Comparison of ENCODE assay signal across 21 cellular contexts in the genomic region with DNA sequence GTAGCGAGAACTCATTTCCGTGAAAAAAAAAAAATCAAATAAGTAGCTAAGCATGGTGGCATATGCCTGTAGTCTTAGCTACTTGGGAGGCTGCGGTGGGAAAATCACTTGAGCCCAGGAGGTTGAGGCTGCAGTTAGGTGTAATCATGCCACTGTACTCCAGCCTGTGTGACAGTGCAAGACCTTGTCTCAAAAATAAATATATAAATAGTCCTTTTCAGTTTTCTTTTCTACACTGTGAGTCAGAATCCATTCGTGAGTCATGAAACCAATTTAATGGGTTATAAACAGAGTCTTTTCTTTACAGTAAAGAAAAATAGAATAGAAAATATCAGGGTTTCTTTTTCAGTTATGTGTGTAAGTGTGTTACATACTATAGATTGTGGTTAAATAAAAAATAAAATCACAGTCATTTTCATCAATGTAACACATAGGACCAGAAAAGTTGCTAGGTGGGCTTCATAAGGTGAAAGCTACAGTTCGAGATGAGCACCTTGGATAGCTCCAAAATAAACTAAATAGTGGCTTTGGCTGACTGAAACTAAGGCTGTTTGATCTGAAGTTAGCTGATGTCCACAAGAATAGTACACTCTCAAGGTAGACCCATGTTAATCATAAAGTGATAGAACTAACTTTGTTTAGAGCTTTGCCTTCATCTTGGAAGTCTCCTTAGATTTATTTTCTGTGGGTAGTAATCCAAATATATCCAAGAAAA.
DNase-seq lines count a peak whose midpoint lies in the region; ATAC-seq and TF ChIP-seq lines count a peak whose summit lies in the region.
"Had no signal": no experiment of that assay in that cellular context is flagged by ENCODE, and none has a peak within 500 bp of the region (broad histone marks: within the 10 kb centered on the region; RNA-seq: fewer than 3 reads in every experiment).

No MANE protein-coding gene starts in this region.

- no peak overlapping the region for H3K4me3 Mint-ChIP-seq in activated CD4-positive, alpha-beta T cell treated with anti-CD3 and anti-CD28 coated beads for 36 hours
- H3K4me3 Mint-ChIP-seq in activated CD4-positive, alpha-beta T cell treated with anti-CD3 and anti-CD28 coated beads, Interleukin-2, amount 10 ng/mL, durations not matched to agents 24 days and 14 days = no peak overlapping the region
- no peak overlapping the region for H3K4me3 Mint-ChIP-seq in stimulated activated effector memory CD8-positive, alpha-beta T cell treated with anti-CD3 and anti-CD28 coated beads, Interleukin-12 subunit alpha, Interleukin-12 subunit beta, amount 100 ng/mL, for 72 hours
- H3K4me3 Mint-ChIP-seq: CD8-positive, alpha-beta memory T cell had no signal

- H3K36me3 Mint-ChIP-seq in activated CD4-positive, alpha-beta T cell treated with anti-CD3 and anti-CD28 coated beads for 36 hours (ENCODE audit: low read depth) = no peaks in the 10 kb centered on the region
- H3K36me3 Mint-ChIP-seq in activated CD4-positive, alpha-beta T cell treated with anti-CD3 and anti-CD28 coated beads, Interleukin-2, amount 10 ng/mL, durations not matched to agents 24 days and 14 days (ENCODE audit: low read depth) = no peaks in the 10 kb centered on the region
- no peaks in the 10 kb centered on the region for H3K36me3 Mint-ChIP-seq in stimulated activated effector memory CD8-positive, alpha-beta T cell treated with anti-CD3 and anti-CD28 coated beads, Interleukin-12 subunit alpha, Interleukin-12 subunit beta, amount 100 ng/mL, for 72 hours

- H3K4me3 ChIP-seq in epithelial cell of esophagus (ENCODE audit: low read length) = no peak overlapping the region
- H3K4me3 ChIP-seq: BLaER1 treated with 17β-estradiol and CSF1 and Interleukin-3, amounts not matched to agents 10 nM and 100 nM; HAP-1; SJSA1 had no signal

- H3K9me3 Mint-ChIP-seq in activated CD4-positive, alpha-beta T cell treated with anti-CD3 and anti-CD28 coated beads for 36 hours (ENCODE audit: low read depth) = peaks cover 6% of the 10 kb centered on the region
- no peaks in the 10 kb centered on the region for H3K9me3 Mint-ChIP-seq in activated CD4-positive, alpha-beta T cell treated with anti-CD3 and anti-CD28 coated beads, Interleukin-2, amount 10 ng/mL, durations not matched to agents 24 days and 14 days
- peaks cover 2% of the 10 kb centered on the region for H3K9me3 Mint-ChIP-seq in stimulated activated effector memory CD8-positive, alpha-beta T cell treated with anti-CD3 and anti-CD28 coated beads, Interleukin-12 subunit alpha, Interleukin-12 subunit beta, amount 100 ng/mL, for 72 hours

- DNase-seq in activated CD4-positive, alpha-beta T cell treated with anti-CD3 and anti-CD28 coated beads for 36 hours = no peak
- DNase-seq in activated CD4-positive, alpha-beta T cell treated with anti-CD3 and anti-CD28 coated beads, Interleukin-2, amount 10 ng/mL, durations not matched to agents 24 days and 14 days = no peak
- DNase-seq in Daoy (ENCODE audit: low read depth) (peak; percentile 22), epithelial cell of esophagus (ENCODE audit: low read depth) (peak; percentile 26), NCI-H146 treated with DMSO at 0.1 percent for 48 hours (lab: John Stamatoyannopoulos, UW; ENCODE audit: unreplicated experiment) (no peak)
- no peak for DNase-seq in stimulated activated effector memory CD8-positive, alpha-beta T cell treated with anti-CD3 and anti-CD28 coated beads, Interleukin-12 subunit alpha, Interleukin-12 subunit beta, amount 100 ng/mL, for 72 hours (ENCODE audit: low spot score in 2 of 2)
- DNase-seq: CD8-positive, alpha-beta memory T cell; EL; MV-4-11; NCI-H1417 treated with DMSO at 0.1 percent for 48 hours; NCI-H2029; NCI-H2171; NCI-H446; NCI-H69; NK-92 treated with Interleukin-12 subunit alpha and Interleukin-12 subunit beta, amount 100 ng/mL, for 24 hours; OCI-M1 had no signal

- H3K4me1 Mint-ChIP-seq in activated CD4-positive, alpha-beta T cell treated with anti-CD3 and anti-CD28 coated beads for 36 hours = peaks cover 14% of the 10 kb centered on the region
- no peaks in the 10 kb centered on the region for H3K4me1 Mint-ChIP-seq in activated CD4-positive, alpha-beta T cell treated with anti-CD3 and anti-CD28 coated beads, Interleukin-2, amount 10 ng/mL, durations not matched to agents 24 days and 14 days
- H3K4me1 Mint-ChIP-seq in stimulated activated effector memory CD8-positive, alpha-beta T cell treated with anti-CD3 and anti-CD28 coated beads, Interleukin-12 subunit alpha, Interleukin-12 subunit beta, amount 100 ng/mL, for 72 hours = no peaks in the 10 kb centered on the region
- H3K4me1 Mint-ChIP-seq: CD8-positive, alpha-beta memory T cell had no signal

- CTCF ChIA-PET in activated CD4-positive, alpha-beta T cell treated with anti-CD3 and anti-CD28 coated beads for 36 hours (lab: Charles Lee) = interaction anchor here (0.6 to 0.7 kb wide), 2 partner anchors 771 to 1199 kb away, joined by 3 read pairs; no protein-coding TSS in a partner anchor

- peaks cover 6% of the 10 kb centered on the region for H3K27me3 Mint-ChIP-seq in activated CD4-positive, alpha-beta T cell treated with anti-CD3 and anti-CD28 coated beads for 36 hours
- H3K27me3 Mint-ChIP-seq in activated CD4-positive, alpha-beta T cell treated with anti-CD3 and anti-CD28 coated beads, Interleukin-2, amount 10 ng/mL, durations not matched to agents 24 days and 14 days = no peaks in the 10 kb centered on the region

- no peak for TF ChIP-seq CTCF in epithelial cell of esophagus (IDR thresholded peaks at IDR 0.05; ENCODE audit: insufficient read depth, low read depth, low read length, missing control alignments)

- POLR2A ChIA-PET in activated CD4-positive, alpha-beta T cell treated with anti-CD3 and anti-CD28 coated beads for 36 hours (lab: Charles Lee) = no interaction called here

- peak; percentile 47 for ATAC-seq in activated CD4-positive, alpha-beta T cell treated with anti-CD3 and anti-CD28 coated beads for 36 hours
- ATAC-seq in stimulated activated effector memory CD8-positive, alpha-beta T cell treated with anti-CD3 and anti-CD28 coated beads, Interleukin-12 subunit alpha, Interleukin-12 subunit beta, amount 100 ng/mL, for 72 hours = no peak
- ATAC-seq in HG03196 (IDR thresholded peaks at IDR 0.05; ENCODE audit: unreplicated experiment) = no peak

- intact Hi-C loops in activated CD4-positive, alpha-beta T cell treated with anti-CD3 and anti-CD28 coated beads for 36 hours (cut with DNase I, micrococcal nuclease) = no loop called here
- intact Hi-C loops in activated CD4-positive, alpha-beta T cell treated with anti-CD3 and anti-CD28 coated beads, Interleukin-2, amount 10 ng/mL, durations not matched to agents 24 days and 14 days (cut with micrococcal nuclease) = no loop called here

- H3K27ac Mint-ChIP-seq in activated CD4-positive, alpha-beta T cell treated with anti-CD3 and anti-CD28 coated beads for 36 hours = no peak overlapping the region
- H3K27ac Mint-ChIP-seq in activated CD4-positive, alpha-beta T cell treated with anti-CD3 and anti-CD28 coated beads, Interleukin-2, amount 10 ng/mL, durations not matched to agents 24 days and 14 days = no peak overlapping the region
- H3K27ac Mint-ChIP-seq in stimulated activated effector memory CD8-positive, alpha-beta T cell treated with anti-CD3 and anti-CD28 coated beads, Interleukin-12 subunit alpha, Interleukin-12 subunit beta, amount 100 ng/mL, for 72 hours = no peak overlapping the region
- H3K27ac Mint-ChIP-seq: CD8-positive, alpha-beta memory T cell had no signal

TF ChIP-seq in PFSK-1, 5 proteins besides CTCF, POLR2A, EP300 and RAD21:
- TF ChIP-seq FOXP2 (optimal IDR thresholded peaks at IDR 0.05; ENCODE audit: borderline replicate concordance, extremely low read depth, extremely low read length, insufficient read depth) = no peak
- TF ChIP-seq, protein P1, sequence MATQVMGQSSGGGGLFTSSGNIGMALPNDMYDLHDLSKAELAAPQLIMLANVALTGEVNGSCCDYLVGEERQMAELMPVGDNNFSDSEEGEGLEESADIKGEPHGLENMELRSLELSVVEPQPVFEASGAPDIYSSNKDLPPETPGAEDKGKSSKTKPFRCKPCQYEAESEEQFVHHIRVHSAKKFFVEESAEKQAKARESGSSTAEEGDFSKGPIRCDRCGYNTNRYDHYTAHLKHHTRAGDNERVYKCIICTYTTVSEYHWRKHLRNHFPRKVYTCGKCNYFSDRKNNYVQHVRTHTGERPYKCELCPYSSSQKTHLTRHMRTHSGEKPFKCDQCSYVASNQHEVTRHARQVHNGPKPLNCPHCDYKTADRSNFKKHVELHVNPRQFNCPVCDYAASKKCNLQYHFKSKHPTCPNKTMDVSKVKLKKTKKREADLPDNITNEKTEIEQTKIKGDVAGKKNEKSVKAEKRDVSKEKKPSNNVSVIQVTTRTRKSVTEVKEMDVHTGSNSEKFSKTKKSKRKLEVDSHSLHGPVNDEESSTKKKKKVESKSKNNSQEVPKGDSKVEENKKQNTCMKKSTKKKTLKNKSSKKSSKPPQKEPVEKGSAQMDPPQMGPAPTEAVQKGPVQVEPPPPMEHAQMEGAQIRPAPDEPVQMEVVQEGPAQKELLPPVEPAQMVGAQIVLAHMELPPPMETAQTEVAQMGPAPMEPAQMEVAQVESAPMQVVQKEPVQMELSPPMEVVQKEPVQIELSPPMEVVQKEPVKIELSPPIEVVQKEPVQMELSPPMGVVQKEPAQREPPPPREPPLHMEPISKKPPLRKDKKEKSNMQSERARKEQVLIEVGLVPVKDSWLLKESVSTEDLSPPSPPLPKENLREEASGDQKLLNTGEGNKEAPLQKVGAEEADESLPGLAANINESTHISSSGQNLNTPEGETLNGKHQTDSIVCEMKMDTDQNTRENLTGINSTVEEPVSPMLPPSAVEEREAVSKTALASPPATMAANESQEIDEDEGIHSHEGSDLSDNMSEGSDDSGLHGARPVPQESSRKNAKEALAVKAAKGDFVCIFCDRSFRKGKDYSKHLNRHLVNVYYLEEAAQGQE (IDR thresholded peaks at IDR 0.05; ENCODE audit: insufficient read depth in 1 of 2, low read depth in 2 of 2, low read length in 2 of 2) = peak; percentile 75 to 90
- TF ChIP-seq TAF1 (IDR thresholded peaks at IDR 0.05; ENCODE audit: borderline replicate concordance, insufficient read depth, low read length) = no peak

Comparison
In these comparisons a context has a peak if more than half of its experiments do, and no peak if none do; other contexts are left out.
1. DNase-seq: peak in Daoy (single experiment) and epithelial cell of esophagus (single experiment); none in activated CD4-positive, alpha-beta T cell treated with anti-CD3 and anti-CD28 coated beads for 36 hours (single experiment), activated CD4-positive, alpha-beta T cell treated with anti-CD3 and anti-CD28 coated beads, Interleukin-2, amount 10 ng/mL, durations not matched to agents 24 days and 14 days (single experiment), stimulated activated effector memory CD8-positive, alpha-beta T cell treated with anti-CD3 and anti-CD28 coated beads, Interleukin-12 subunit alpha, Interleukin-12 subunit beta, amount 100 ng/mL, for 72 hours (0 of 2) and NCI-H146 treated with DMSO at 0.1 percent for 48 hours (single experiment).